In genomic region chr1:20964540-20965484, GRCh38 we compare ENCODE assay signal across 8 cellular contexts.
DNase-seq lines count a peak whose midpoint lies in the region; ATAC-seq and TF ChIP-seq lines count a peak whose summit lies in the region.

No MANE protein-coding gene starts in this region.

- POLR2A ChIA-PET in GM10248 (lab: Yijun Ruan, JAX): no interaction called here

- ATAC-seq in GM21526 (IDR thresholded peaks at IDR 0.05; ENCODE audit: low FRiP score, unreplicated experiment) (peak; percentile 71), HG03039 (IDR thresholded peaks at IDR 0.05; ENCODE audit: unreplicated experiment) (no peak)

- no peak for TF ChIP-seq CTCF in GM10248 (IDR thresholded peaks at IDR 0.05; ENCODE audit: control extremely low read depth, extremely low read depth, low read depth, missing control alignments)

- CTCF ChIA-PET in GM10248 (lab: Yijun Ruan, JAX): interaction anchor here (1.0 to 2.5 kb wide), 5 partner anchors 19 to 268 kb away, joined by 3 to 10 read pairs (median 4); no protein-coding TSS in a partner anchor

- DNase-seq in GM10248 (ENCODE audit: extremely low spot score) (peak; percentile 53), Kasumi-1 (lab: John Stamatoyannopoulos, UW) (peak; percentile 37 to 58), dermis microvascular lymphatic vessel endothelial cell (ENCODE audit: low read depth in 2 of 2) (peak; percentile 11 to 28), GM03348 (ENCODE audit: low spot score) (no peak), NCI-H2107 treated with DMSO at 0.1 percent for 48 hours (lab: John Stamatoyannopoulos, UW; ENCODE audit: unreplicated experiment) (no peak), NCI-H128 (lab: John Stamatoyannopoulos, UW; ENCODE audit: unreplicated experiment) (no peak)

Comparison
In these comparisons a context has a peak if more than half of its experiments do, and no peak if none do; other contexts are left out.
1. DNase-seq: peak in GM10248 (single experiment), Kasumi-1 (2 of 2) and dermis microvascular lymphatic vessel endothelial cell (2 of 2); none in GM03348 (single experiment), NCI-H2107 treated with DMSO at 0.1 percent for 48 hours (single experiment) and NCI-H128 (single experiment).